In genomic region chr4:89753601-89754066, GRCh38 we compare ENCODE assay signal across 1 cellular context.
A peak's percentile ranks its signal among the peaks of the same experiment; 100 is the strongest.
TF ChIP-seq lines count a peak whose summit lies in the region.

No MANE protein-coding gene starts in this region.

TF ChIP-seq in HEK293, 187 proteins besides CTCF, POLR2A, EP300 and RAD21 (continued from another document and continues in another):
- peak; percentile 78 for TF ChIP-seq TSHZ1 (tag by site-specific recombination; IDR thresholded peaks at IDR 0.05; ENCODE audit: borderline replicate concordance)
- no peak for TF ChIP-seq ZNF664 (tag by site-specific recombination; IDR thresholded peaks at IDR 0.05)
- TF ChIP-seq, protein P1, sequence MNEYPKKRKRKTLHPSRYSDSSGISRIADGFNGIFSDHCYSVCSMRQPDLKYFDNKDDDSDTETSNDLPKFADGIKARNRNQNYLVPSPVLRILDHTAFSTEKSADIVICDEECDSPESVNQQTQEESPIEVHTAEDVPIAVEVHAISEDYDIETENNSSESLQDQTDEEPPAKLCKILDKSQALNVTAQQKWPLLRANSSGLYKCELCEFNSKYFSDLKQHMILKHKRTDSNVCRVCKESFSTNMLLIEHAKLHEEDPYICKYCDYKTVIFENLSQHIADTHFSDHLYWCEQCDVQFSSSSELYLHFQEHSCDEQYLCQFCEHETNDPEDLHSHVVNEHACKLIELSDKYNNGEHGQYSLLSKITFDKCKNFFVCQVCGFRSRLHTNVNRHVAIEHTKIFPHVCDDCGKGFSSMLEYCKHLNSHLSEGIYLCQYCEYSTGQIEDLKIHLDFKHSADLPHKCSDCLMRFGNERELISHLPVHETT (tag by site-specific recombination; IDR thresholded peaks at IDR 0.05): peak; percentile 58; the same call in 1 of the 2 replicates
- TF ChIP-seq ZNF184 (tag by site-specific recombination; IDR thresholded peaks at IDR 0.05): no peak
- no peak for TF ChIP-seq ZNF138 (tag by site-specific recombination; IDR thresholded peaks at IDR 0.05; ENCODE audit: borderline replicate concordance)
- no peak for TF ChIP-seq ZNF529 (tag by site-specific recombination; IDR thresholded peaks at IDR 0.05; ENCODE audit: insufficient replicate concordance)
- peak; percentile 92 for TF ChIP-seq SP7 (tag by site-specific recombination; IDR thresholded peaks at IDR 0.05)
- peak; percentile 41; the same call in 1 of the 2 replicates for TF ChIP-seq ZBTB21 (tag by site-specific recombination; IDR thresholded peaks at IDR 0.05)
- TF ChIP-seq HOXC10 (CRISPR knock-in tag; IDR thresholded peaks at IDR 0.05): no peak
- TF ChIP-seq, protein P2, sequence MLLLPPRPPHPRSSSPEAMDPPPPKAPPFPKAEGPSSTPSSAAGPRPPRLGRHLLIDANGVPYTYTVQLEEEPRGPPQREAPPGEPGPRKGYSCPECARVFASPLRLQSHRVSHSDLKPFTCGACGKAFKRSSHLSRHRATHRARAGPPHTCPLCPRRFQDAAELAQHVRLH (tag by site-specific recombination; IDR thresholded peaks at IDR 0.05): no peak
- TF ChIP-seq HOXA7 (CRISPR knock-in tag; IDR thresholded peaks at IDR 0.05; ENCODE audit: borderline replicate concordance): no peak
- TF ChIP-seq ZNF654 (tag by site-specific recombination; IDR thresholded peaks at IDR 0.05; ENCODE audit: low read depth): 0 out of 2 replicates have a peak, but pooled peaks have one; percentile 4
- TF ChIP-seq TCF7L2 (IDR thresholded peaks at IDR 0.05; ENCODE audit: borderline replicate concordance, low read depth, low read length): no peak
- TF ChIP-seq ZSCAN16 (tag by site-specific recombination; IDR thresholded peaks at IDR 0.05): no peak
- TF ChIP-seq ZNF416 (tag by site-specific recombination; IDR thresholded peaks at IDR 0.05): no peak
- 0 out of 2 replicates have a peak, but pooled peaks have one; percentile 28 for TF ChIP-seq SCRT2 (tag by site-specific recombination; IDR thresholded peaks at IDR 0.05)
- TF ChIP-seq ZNF221 (tag by site-specific recombination; IDR thresholded peaks at IDR 0.05; ENCODE audit: borderline replicate concordance): no peak
- no peak for TF ChIP-seq ZNF223 (tag by site-specific recombination; IDR thresholded peaks at IDR 0.05)
- TF ChIP-seq, protein P3, sequence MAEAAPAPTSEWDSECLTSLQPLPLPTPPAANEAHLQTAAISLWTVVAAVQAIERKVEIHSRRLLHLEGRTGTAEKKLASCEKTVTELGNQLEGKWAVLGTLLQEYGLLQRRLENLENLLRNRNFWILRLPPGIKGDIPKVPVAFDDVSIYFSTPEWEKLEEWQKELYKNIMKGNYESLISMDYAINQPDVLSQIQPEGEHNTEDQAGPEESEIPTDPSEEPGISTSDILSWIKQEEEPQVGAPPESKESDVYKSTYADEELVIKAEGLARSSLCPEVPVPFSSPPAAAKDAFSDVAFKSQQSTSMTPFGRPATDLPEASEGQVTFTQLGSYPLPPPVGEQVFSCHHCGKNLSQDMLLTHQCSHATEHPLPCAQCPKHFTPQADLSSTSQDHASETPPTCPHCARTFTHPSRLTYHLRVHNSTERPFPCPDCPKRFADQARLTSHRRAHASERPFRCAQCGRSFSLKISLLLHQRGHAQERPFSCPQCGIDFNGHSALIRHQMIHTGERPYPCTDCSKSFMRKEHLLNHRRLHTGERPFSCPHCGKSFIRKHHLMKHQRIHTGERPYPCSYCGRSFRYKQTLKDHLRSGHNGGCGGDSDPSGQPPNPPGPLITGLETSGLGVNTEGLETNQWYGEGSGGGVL (tag by site-specific recombination; IDR thresholded peaks at IDR 0.05): 0 out of 2 replicates have a peak, but pooled peaks have one; percentile 12
- no peak for TF ChIP-seq GLI4 (tag by site-specific recombination; IDR thresholded peaks at IDR 0.05)
- no peak for TF ChIP-seq SETDB1 (IDR thresholded peaks at IDR 0.05; ENCODE audit: insufficient read length, low read length)
- 0 out of 2 replicates have a peak, but pooled peaks have one; percentile 25 for TF ChIP-seq OSR2 (tag by site-specific recombination; IDR thresholded peaks at IDR 0.05)
- no peak for TF ChIP-seq ZNF16 (tag by site-specific recombination; IDR thresholded peaks at IDR 0.05; ENCODE audit: low read depth)
- no peak for TF ChIP-seq YY2 (tag by site-specific recombination; IDR thresholded peaks at IDR 0.05)
- no peak for TF ChIP-seq ZNF248 (tag by site-specific recombination; IDR thresholded peaks at IDR 0.05)
- TF ChIP-seq, protein P4, sequence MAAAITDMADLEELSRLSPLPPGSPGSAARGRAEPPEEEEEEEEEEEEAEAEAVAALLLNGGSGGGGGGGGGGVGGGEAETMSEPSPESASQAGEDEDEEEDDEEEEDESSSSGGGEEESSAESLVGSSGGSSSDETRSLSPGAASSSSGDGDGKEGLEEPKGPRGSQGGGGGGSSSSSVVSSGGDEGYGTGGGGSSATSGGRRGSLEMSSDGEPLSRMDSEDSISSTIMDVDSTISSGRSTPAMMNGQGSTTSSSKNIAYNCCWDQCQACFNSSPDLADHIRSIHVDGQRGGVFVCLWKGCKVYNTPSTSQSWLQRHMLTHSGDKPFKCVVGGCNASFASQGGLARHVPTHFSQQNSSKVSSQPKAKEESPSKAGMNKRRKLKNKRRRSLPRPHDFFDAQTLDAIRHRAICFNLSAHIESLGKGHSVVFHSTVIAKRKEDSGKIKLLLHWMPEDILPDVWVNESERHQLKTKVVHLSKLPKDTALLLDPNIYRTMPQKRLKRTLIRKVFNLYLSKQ (tag by site-specific recombination; IDR thresholded peaks at IDR 0.05; ENCODE audit: borderline replicate concordance): no peak
- TF ChIP-seq BCL6B (tag by site-specific recombination; IDR thresholded peaks at IDR 0.05): peak; percentile 73
- no peak for TF ChIP-seq ZFP69B (tag by site-specific recombination; IDR thresholded peaks at IDR 0.05)
- TF ChIP-seq FEZF1 (tag by site-specific recombination; IDR thresholded peaks at IDR 0.05): peak; percentile 69; the same call in 1 of the 2 replicates
- peak; percentile 92 for TF ChIP-seq ZEB2 (tag by site-specific recombination; IDR thresholded peaks at IDR 0.05)
- no peak for TF ChIP-seq ZBTB17 (tag by site-specific recombination; IDR thresholded peaks at IDR 0.05)
- no peak for TF ChIP-seq ZNF433 (tag by site-specific recombination; IDR thresholded peaks at IDR 0.05; ENCODE audit: low read depth)
- no peak; the same call in 1 of the 2 replicates for TF ChIP-seq GLI2 (tag by site-specific recombination; IDR thresholded peaks at IDR 0.05; ENCODE audit: borderline replicate concordance, low read depth)
- TF ChIP-seq ZNF362 (tag by site-specific recombination; IDR thresholded peaks at IDR 0.05): peak; percentile 65; the same call in 1 of the 2 replicates
- TF ChIP-seq, protein P5, sequence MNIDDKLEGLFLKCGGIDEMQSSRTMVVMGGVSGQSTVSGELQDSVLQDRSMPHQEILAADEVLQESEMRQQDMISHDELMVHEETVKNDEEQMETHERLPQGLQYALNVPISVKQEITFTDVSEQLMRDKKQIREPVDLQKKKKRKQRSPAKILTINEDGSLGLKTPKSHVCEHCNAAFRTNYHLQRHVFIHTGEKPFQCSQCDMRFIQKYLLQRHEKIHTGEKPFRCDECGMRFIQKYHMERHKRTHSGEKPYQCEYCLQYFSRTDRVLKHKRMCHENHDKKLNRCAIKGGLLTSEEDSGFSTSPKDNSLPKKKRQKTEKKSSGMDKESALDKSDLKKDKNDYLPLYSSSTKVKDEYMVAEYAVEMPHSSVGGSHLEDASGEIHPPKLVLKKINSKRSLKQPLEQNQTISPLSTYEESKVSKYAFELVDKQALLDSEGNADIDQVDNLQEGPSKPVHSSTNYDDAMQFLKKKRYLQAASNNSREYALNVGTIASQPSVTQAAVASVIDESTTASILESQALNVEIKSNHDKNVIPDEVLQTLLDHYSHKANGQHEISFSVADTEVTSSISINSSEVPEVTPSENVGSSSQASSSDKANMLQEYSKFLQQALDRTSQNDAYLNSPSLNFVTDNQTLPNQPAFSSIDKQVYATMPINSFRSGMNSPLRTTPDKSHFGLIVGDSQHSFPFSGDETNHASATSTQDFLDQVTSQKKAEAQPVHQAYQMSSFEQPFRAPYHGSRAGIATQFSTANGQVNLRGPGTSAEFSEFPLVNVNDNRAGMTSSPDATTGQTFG (tag by site-specific recombination; IDR thresholded peaks at IDR 0.05; ENCODE audit: borderline replicate concordance): no peak
- peak; percentile 84 for TF ChIP-seq ZNF843 (tag by site-specific recombination; IDR thresholded peaks at IDR 0.05)
- peak; percentile 54 for TF ChIP-seq ZNF600 (tag by site-specific recombination; IDR thresholded peaks at IDR 0.05)
- TF ChIP-seq ZNF114 (tag by site-specific recombination; IDR thresholded peaks at IDR 0.05): no peak
- peak; percentile 65 for TF ChIP-seq KLF10 (tag by site-specific recombination; IDR thresholded peaks at IDR 0.05)
- no peak for TF ChIP-seq ZNF76 (tag by site-specific recombination; IDR thresholded peaks at IDR 0.05; ENCODE audit: borderline replicate concordance, low read depth)
- TF ChIP-seq, protein P6, sequence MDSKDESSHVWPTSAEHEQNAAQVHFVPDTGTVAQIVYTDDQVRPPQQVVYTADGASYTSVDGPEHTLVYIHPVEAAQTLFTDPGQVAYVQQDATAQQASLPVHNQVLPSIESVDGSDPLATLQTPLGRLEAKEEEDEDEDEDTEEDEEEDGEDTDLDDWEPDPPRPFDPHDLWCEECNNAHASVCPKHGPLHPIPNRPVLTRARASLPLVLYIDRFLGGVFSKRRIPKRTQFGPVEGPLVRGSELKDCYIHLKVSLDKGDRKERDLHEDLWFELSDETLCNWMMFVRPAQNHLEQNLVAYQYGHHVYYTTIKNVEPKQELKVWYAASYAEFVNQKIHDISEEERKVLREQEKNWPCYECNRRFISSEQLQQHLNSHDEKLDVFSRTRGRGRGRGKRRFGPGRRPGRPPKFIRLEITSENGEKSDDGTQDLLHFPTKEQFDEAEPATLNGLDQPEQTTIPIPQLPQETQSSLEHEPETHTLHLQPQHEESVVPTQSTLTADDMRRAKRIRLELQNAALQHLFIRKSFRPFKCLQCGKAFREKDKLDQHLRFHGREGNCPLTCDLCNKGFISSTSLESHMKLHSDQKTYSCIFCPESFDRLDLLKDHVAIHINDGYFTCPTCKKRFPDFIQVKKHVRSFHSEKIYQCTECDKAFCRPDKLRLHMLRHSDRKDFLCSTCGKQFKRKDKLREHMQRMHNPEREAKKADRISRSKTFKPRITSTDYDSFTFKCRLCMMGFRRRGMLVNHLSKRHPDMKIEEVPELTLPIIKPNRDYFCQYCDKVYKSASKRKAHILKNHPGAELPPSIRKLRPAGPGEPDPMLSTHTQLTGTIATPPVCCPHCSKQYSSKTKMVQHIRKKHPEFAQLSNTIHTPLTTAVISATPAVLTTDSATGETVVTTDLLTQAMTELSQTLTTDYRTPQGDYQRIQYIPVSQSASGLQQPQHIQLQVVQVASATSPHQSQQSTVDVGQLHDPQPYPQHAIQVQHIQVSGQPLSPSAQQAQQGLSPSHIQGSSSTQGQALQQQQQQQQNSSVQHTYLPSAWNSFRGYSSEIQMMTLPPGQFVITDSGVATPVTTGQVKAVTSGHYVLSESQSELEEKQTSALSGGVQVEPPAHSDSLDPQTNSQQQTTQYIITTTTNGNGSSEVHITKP (tag by site-specific recombination; IDR thresholded peaks at IDR 0.05): peak; percentile 61
- no peak for TF ChIP-seq ZFHX2 (tag by site-specific recombination; conservative IDR thresholded peaks at IDR 0.05)
